34 cellular contexts compared by ENCODE assay signal in genomic region chr1:7754234-7754633, GRCh38. TPM values are rescaled to one million over a fixed set of nuclear protein-coding genes. Genes with fewer than 3 reads are reported as not detected.
A peak's percentile ranks its signal among the peaks of the same experiment; 100 is the strongest.
DNase-seq lines count a peak whose midpoint lies in the region; ATAC-seq, FAIRE-seq and TF ChIP-seq lines count a peak whose summit lies in the region.
"Had no signal": no experiment of that assay in that cellular context is flagged by ENCODE, and none has a peak within 500 bp of the region (broad histone marks: within the 10 kb centered on the region; RNA-seq: fewer than 3 reads in every experiment).

No MANE protein-coding gene starts in this region.

- H2AFZ ChIP-seq in MM.1S (ENCODE audit: low read length) (no peak overlapping the region), K562 (ENCODE audit: low read depth, low read length) (no peak overlapping the region)

- H3K27me3 ChIP-seq in MM.1S (replicated peaks; ENCODE audit: insufficient read depth, low read length) (peaks cover 94% of the 10 kb centered on the region), K562 (ENCODE audit: control insufficient read depth in 2 of 2, insufficient read depth in 2 of 2, low read length in 2 of 2) (peaks cover 17 to 32% of the 10 kb centered on the region in 2 experiments), mesendoderm (ENCODE audit: insufficient read depth, low read length, poor library complexity) (no peaks in the 10 kb centered on the region)
- H3K27me3 ChIP-seq: adrenal gland, esophagus squamous epithelium, suprapubic skin, upper lobe of right lung had no signal

- no peak overlapping the region for H2BK15ac ChIP-seq in mesendoderm (replicated peaks; ENCODE audit: low read depth)

- H3K18ac ChIP-seq in mesendoderm (ENCODE audit: low read length), result no peak overlapping the region

- H3K27ac ChIP-seq in MM.1S (ENCODE audit: low read length), result no peak overlapping the region
- no peak overlapping the region for H3K27ac ChIP-seq in K562 (ENCODE audit: extremely low read depth, low read depth, low read length)
- no peak overlapping the region for H3K27ac ChIP-seq in mesendoderm (ENCODE audit: low read depth, low read length)
- H3K27ac ChIP-seq: adrenal gland, esophagus squamous epithelium, lower lobe of right lung, suprapubic skin, upper lobe of right lung, VCaP had no signal

- 5% methylated on average over 3 of the region's 3 CpGs for WGBS in K562 (ENCODE audit: insufficient coverage, low coverage, missing lambda C conversion rate)
- no CpG with 5 or more reads among the region's 3 CpGs for WGBS in mesendoderm (ENCODE audit: extremely low coverage, insufficient coverage, low lambda C conversion rate)

- intact Hi-C loops in K562 (cut with micrococcal nuclease), result loop anchor here (5.0 kb wide), 1 partner anchor 148 kb away; no protein-coding TSS in a partner anchor

- FAIRE-seq in K562 (lab: Jason Lieb, UNC), result no peak
- FAIRE-seq: D721Med, endometrium, frontal cortex, H54, RCC 7860 had no signal

- TF ChIP-seq EP300 in K562 (IDR thresholded peaks at IDR 0.05; ENCODE audit: low read length), result no peak

- H4K8ac ChIP-seq in mesendoderm (ENCODE audit: low read depth, low read length), result no peak overlapping the region

- no peak overlapping the region for H3K4me3 Mint-ChIP-seq in activated CD4-positive, alpha-beta T cell treated with anti-CD3 and anti-CD28 coated beads, Interleukin-2, amount 10 ng/mL, durations not matched to agents 7 days and 5 days
- peak overlapping the region; percentile 19 for H3K4me3 Mint-ChIP-seq in natural killer cell treated with Interleukin-12 subunit alpha and Interleukin-12 subunit beta and Interleukin-15 and Interleukin-18, amount 100 ng/mL, for 72 hours
- no peak overlapping the region for H3K4me3 Mint-ChIP-seq in progenitor cell of endocrine pancreas (ENCODE audit: low read depth)
- H3K4me3 Mint-ChIP-seq: activated CD4-positive, alpha-beta T cell treated with anti-CD3 and anti-CD28 coated beads for 36 hours; activated T-cell treated with anti-CD3 and anti-CD28 coated beads, Interleukin-2, amount 50 U/mL, for 24 hours; CD4-positive, CD25-positive, alpha-beta regulatory T cell; central memory CD8-positive, alpha-beta T cell; dendritic cell treated with granulocyte-macrophage colony-stimulating factor and Interleukin-4, amounts not matched to agents 40 ng/mL and 50 ng/mL, for 4 days; stimulated activated naive B cell treated with anti-CD40 and anti-IgM and Interleukin-4, amounts not matched to agents 10 μg/mL and 1 μg/mL and 100 μg/mL, for 72 hours had no signal

- H3K9ac ChIP-seq in MM.1S (ENCODE audit: low read length) (no peak overlapping the region), K562 (ENCODE audit: insufficient read depth in 1 of 2, low read depth in 2 of 2, low read length in 2 of 2) (no peak overlapping the region), mesendoderm (ENCODE audit: low read length) (no peak overlapping the region)

- BruUV-seq in K562 (replicated peaks; lab: Mats Ljungman, UMichigan), result no TSS peak

- no peaks in the 10 kb centered on the region for H3K4me1 ChIP-seq in MM.1S (ENCODE audit: low read length)
- no peaks in the 10 kb centered on the region for H3K4me1 ChIP-seq in K562 (replicated peaks in 1 of 2; ENCODE audit: control insufficient read depth in 2 of 2, insufficient read depth in 2 of 2, low read length in 2 of 2)
- no peaks in the 10 kb centered on the region for H3K4me1 ChIP-seq in mesendoderm (ENCODE audit: control insufficient read depth, low read depth, low read length)

- H3K79me2 ChIP-seq in MM.1S (ENCODE audit: low read length), result no peaks in the 10 kb centered on the region
- no peaks in the 10 kb centered on the region for H3K79me2 ChIP-seq in K562 (ENCODE audit: control insufficient read depth, insufficient read depth, low read length)
- no peaks in the 10 kb centered on the region for H3K79me2 ChIP-seq in mesendoderm (ENCODE audit: control insufficient read depth, insufficient read depth, low read length)

- DNase-seq in activated CD4-positive, alpha-beta T cell treated with anti-CD3 and anti-CD28 coated beads, Interleukin-2, amount 10 ng/mL, durations not matched to agents 7 days and 5 days, result no peak
- no peak for DNase-seq in activated CD4-positive, alpha-beta T cell treated with anti-CD3 and anti-CD28 coated beads, Interleukin-2, amount 50 U/mL, for 1 hour
- no peak for DNase-seq in MM.1S
- DNase-seq in K562 (ENCODE audit: extremely low read depth in 1 of 4, low spot score in 3 of 4), result no peak
- DNase-seq in natural killer cell treated with Interleukin-12 subunit alpha and Interleukin-12 subunit beta and Interleukin-15 and Interleukin-18, amount 100 ng/mL, for 72 hours (ENCODE audit: low spot score), result no peak
- no peak for DNase-seq in progenitor cell of endocrine pancreas (ENCODE audit: low spot score, unreplicated experiment)
- no peak for DNase-seq in mesendoderm
- no peak for DNase-seq in NCI-H1048 (lab: John Stamatoyannopoulos, UW)
- DNase-seq: 8988T; activated CD4-positive, alpha-beta T cell treated with anti-CD3 and anti-CD28 coated beads for 36 hours; activated naive CD4-positive, alpha-beta T cell; activated T-cell treated with anti-CD3 and anti-CD28 coated beads, Interleukin-2, amount 50 U/mL, for 24 hours; adrenal gland; CD4-positive, CD25-positive, alpha-beta regulatory T cell; esophagus squamous epithelium; lower lobe of right lung; naive thymus-derived CD8-positive, alpha-beta T cell; NCI-H1436 treated with DMSO at 0.1 percent for 48 hours; NCI-H2081 treated with DMSO at 0.1 percent for 48 hours; NCI-H345; NCI-H69; SIG-M5; stimulated activated naive B cell treated with anti-CD40 and anti-IgM and Interleukin-4, amounts not matched to agents 10 μg/mL and 1 μg/mL and 100 μg/mL, for 72 hours; T1000; upper lobe of right lung had no signal

- no peaks in the 10 kb centered on the region for H3K9me1 ChIP-seq in K562 (ENCODE audit: control insufficient read depth, insufficient read depth, low read length)

- TF ChIP-seq RAD21 in K562 (CRISPR knock-in tag; conservative IDR thresholded peaks at IDR 0.05 in 1 of 2, IDR thresholded peaks at IDR 0.05 in 1 of 2), result no peak

- POLR2A ChIA-PET in activated CD4-positive, alpha-beta T cell treated with anti-CD3 and anti-CD28 coated beads, Interleukin-2, amount 10 ng/mL, durations not matched to agents 7 days and 5 days (lab: Charles Lee), result no interaction called here
- POLR2A ChIA-PET in K562 (lab: Yijun Ruan, JAX), result no interaction called here

- H3K27me3 Mint-ChIP-seq in activated CD4-positive, alpha-beta T cell treated with anti-CD3 and anti-CD28 coated beads, Interleukin-2, amount 10 ng/mL, durations not matched to agents 7 days and 5 days, result peaks cover 19% of the 10 kb centered on the region
- peaks cover 0 to 3% of the 10 kb centered on the region in 2 donors for H3K27me3 Mint-ChIP-seq in natural killer cell treated with Interleukin-12 subunit alpha and Interleukin-12 subunit beta and Interleukin-15 and Interleukin-18, amount 100 ng/mL, for 72 hours
- no peaks in the 10 kb centered on the region for H3K27me3 Mint-ChIP-seq in progenitor cell of endocrine pancreas
- H3K27me3 Mint-ChIP-seq: dendritic cell treated with granulocyte-macrophage colony-stimulating factor and Interleukin-4, amounts not matched to agents 40 ng/mL and 50 ng/mL, for 4 days; stimulated activated naive B cell treated with anti-CD40 and anti-IgM and Interleukin-4, amounts not matched to agents 10 μg/mL and 1 μg/mL and 100 μg/mL, for 72 hours had no signal

- H3K27ac Mint-ChIP-seq in activated CD4-positive, alpha-beta T cell treated with anti-CD3 and anti-CD28 coated beads, Interleukin-2, amount 10 ng/mL, durations not matched to agents 7 days and 5 days, result peak overlapping the region; percentile 22
- peak overlapping the region in 1 of 2 donors; percentile 48 for H3K27ac Mint-ChIP-seq in natural killer cell treated with Interleukin-12 subunit alpha and Interleukin-12 subunit beta and Interleukin-15 and Interleukin-18, amount 100 ng/mL, for 72 hours
- no peak overlapping the region for H3K27ac Mint-ChIP-seq in progenitor cell of endocrine pancreas
- H3K27ac Mint-ChIP-seq: activated CD4-positive, alpha-beta T cell treated with anti-CD3 and anti-CD28 coated beads for 36 hours; activated T-cell treated with anti-CD3 and anti-CD28 coated beads, Interleukin-2, amount 50 U/mL, for 24 hours; CD4-positive, CD25-positive, alpha-beta regulatory T cell; dendritic cell treated with granulocyte-macrophage colony-stimulating factor and Interleukin-4, amounts not matched to agents 40 ng/mL and 50 ng/mL, for 4 days; stimulated activated naive B cell treated with anti-CD40 and anti-IgM and Interleukin-4, amounts not matched to agents 10 μg/mL and 1 μg/mL and 100 μg/mL, for 72 hours had no signal

- no peaks in the 10 kb centered on the region for H3K9me2 ChIP-seq in MM.1S (replicated peaks; ENCODE audit: insufficient read depth, low read length)

- H3K36me3 ChIP-seq in MM.1S (replicated peaks; ENCODE audit: insufficient read depth, low read length), result no peaks in the 10 kb centered on the region
- no peaks in the 10 kb centered on the region for H3K36me3 ChIP-seq in K562 (ENCODE audit: control insufficient read depth, insufficient read depth, low read length)
- no peaks in the 10 kb centered on the region for H3K36me3 ChIP-seq in mesendoderm (ENCODE audit: control insufficient read depth, insufficient read depth, low read length)
- H3K36me3 ChIP-seq: adrenal gland, esophagus squamous epithelium, lower lobe of right lung, suprapubic skin, upper lobe of right lung had no signal

- no peaks in the 10 kb centered on the region for H3K9me3 Mint-ChIP-seq in activated CD4-positive, alpha-beta T cell treated with anti-CD3 and anti-CD28 coated beads, Interleukin-2, amount 10 ng/mL, durations not matched to agents 7 days and 5 days
- H3K9me3 Mint-ChIP-seq in natural killer cell treated with Interleukin-12 subunit alpha and Interleukin-12 subunit beta and Interleukin-15 and Interleukin-18, amount 100 ng/mL, for 72 hours, result no peaks in the 10 kb centered on the region
- H3K9me3 Mint-ChIP-seq in progenitor cell of endocrine pancreas (ENCODE audit: low read depth), result no peaks in the 10 kb centered on the region
- H3K9me3 Mint-ChIP-seq: activated T-cell treated with anti-CD3 and anti-CD28 coated beads, Interleukin-2, amount 50 U/mL, for 24 hours; CD4-positive, CD25-positive, alpha-beta regulatory T cell; central memory CD8-positive, alpha-beta T cell; dendritic cell treated with granulocyte-macrophage colony-stimulating factor and Interleukin-4, amounts not matched to agents 40 ng/mL and 50 ng/mL, for 4 days; naive thymus-derived CD8-positive, alpha-beta T cell; stimulated activated naive B cell treated with anti-CD40 and anti-IgM and Interleukin-4, amounts not matched to agents 10 μg/mL and 1 μg/mL and 100 μg/mL, for 72 hours had no signal

- no peak overlapping the region for H3K23ac ChIP-seq in mesendoderm (ENCODE audit: low read length)

- H3F3A ChIP-seq in MM.1S (ENCODE audit: insufficient read depth, low read length), result no peaks in the 10 kb centered on the region

- no peak overlapping the region for H3K56ac ChIP-seq in mesendoderm (ENCODE audit: low read length)

- in situ Hi-C loops in K562 (cut with MboI), result loop anchor here (5.0 kb wide), 1 partner anchor 82 kb away; no protein-coding TSS in a partner anchor

- H3K4ac ChIP-seq in mesendoderm (ENCODE audit: low read depth, low read length), result no peak overlapping the region

- TF ChIP-seq POLR2A in K562 (conservative IDR thresholded peaks at IDR 0.05), result no peak

- peaks cover 24% of the 10 kb centered on the region for H3K4me1 Mint-ChIP-seq in activated CD4-positive, alpha-beta T cell treated with anti-CD3 and anti-CD28 coated beads, Interleukin-2, amount 10 ng/mL, durations not matched to agents 7 days and 5 days
- H3K4me1 Mint-ChIP-seq in natural killer cell treated with Interleukin-12 subunit alpha and Interleukin-12 subunit beta and Interleukin-15 and Interleukin-18, amount 100 ng/mL, for 72 hours (ENCODE audit: low read depth in 2 of 2), result peaks cover 19% of the 10 kb centered on the region in 2 donors
- H3K4me1 Mint-ChIP-seq in progenitor cell of endocrine pancreas (ENCODE audit: low read depth), result peaks cover 12% of the 10 kb centered on the region

- no peaks in the 10 kb centered on the region for H3K79me1 ChIP-seq in mesendoderm (ENCODE audit: low read length)

- no peak overlapping the region for H2BK120ac ChIP-seq in mesendoderm (ENCODE audit: low read depth, low read length)

- no peak for ATAC-seq in K562
- ATAC-seq in natural killer cell treated with Interleukin-12 subunit alpha and Interleukin-12 subunit beta and Interleukin-15 and Interleukin-18, amount 100 ng/mL, for 72 hours, result no peak
- ATAC-seq: activated CD4-positive, alpha-beta T cell treated with anti-CD3 and anti-CD28 coated beads for 36 hours; lower lobe of right lung; naive thymus-derived CD8-positive, alpha-beta T cell; stimulated activated naive B cell treated with anti-CD40 and anti-IgM and Interleukin-4, amounts not matched to agents 10 μg/mL and 1 μg/mL and 100 μg/mL, for 72 hours had no signal

- no peaks in the 10 kb centered on the region for H3K9me3 ChIP-seq in MM.1S (replicated peaks; ENCODE audit: insufficient read depth, low read length)
- no peaks in the 10 kb centered on the region for H3K9me3 ChIP-seq in K562 (replicated peaks; ENCODE audit: control insufficient read depth, insufficient read depth, low read depth, low read length)
- H3K9me3 ChIP-seq: adrenal gland, esophagus squamous epithelium, lower lobe of right lung, suprapubic skin, upper lobe of right lung had no signal

- no peak overlapping the region for H2AK5ac ChIP-seq in mesendoderm (ENCODE audit: low read length)

- H4K20me1 ChIP-seq in MM.1S (ENCODE audit: insufficient read depth, low read length), result no peaks in the 10 kb centered on the region
- H4K20me1 ChIP-seq in K562 (replicated peaks; ENCODE audit: control insufficient read depth, insufficient read depth, low read length), result 0 out of 2 replicates have a peak, but pooled peaks cover 5% of the 10 kb centered on the region

- no peak overlapping the region for H3K4me3 ChIP-seq in MM.1S (ENCODE audit: low read length)
- H3K4me3 ChIP-seq in K562, result no peak overlapping the region
- no peak overlapping the region for H3K4me3 ChIP-seq in mesendoderm (ENCODE audit: low read length)
- H3K4me3 ChIP-seq: adrenal gland, esophagus squamous epithelium, lower lobe of right lung, suprapubic skin, upper lobe of right lung had no signal

- TF ChIP-seq CTCF in MM.1S (IDR thresholded peaks at IDR 0.05; ENCODE audit: low read length) (no peak), K562 (IDR thresholded peaks at IDR 0.05 in 2 of 3, conservative IDR thresholded peaks at IDR 0.05 in 1 of 3; ENCODE audit: insufficient read depth in 2 of 3, low read depth in 1 of 3, low read length in 3 of 3) (no peak), progenitor cell of endocrine pancreas (IDR thresholded peaks at IDR 0.05; ENCODE audit: unreplicated experiment) (no peak)

- H2BK5ac ChIP-seq in mesendoderm (ENCODE audit: low read length), result no peak overlapping the region

- CTCF ChIA-PET in activated CD4-positive, alpha-beta T cell treated with anti-CD3 and anti-CD28 coated beads, Interleukin-2, amount 10 ng/mL, durations not matched to agents 7 days and 5 days (lab: Charles Lee), result no interaction called here
- CTCF ChIA-PET in K562 (lab: Yijun Ruan, JAX; ENCODE audit: low intra/inter-chr PET ratio), result interaction anchor here (6.1 kb wide), 1 partner anchor 86 kb away, joined by 58 read pairs; no protein-coding TSS in a partner anchor

- H4K5ac ChIP-seq in mesendoderm (ENCODE audit: low read length), result no peak overlapping the region

- H3K4me2 ChIP-seq in MM.1S (ENCODE audit: low read depth, low read length) (peak overlapping the region; percentile 23; the same call in 1 of the 2 replicates), K562 (ENCODE audit: insufficient read depth, low read length) (no peak overlapping the region), mesendoderm (ENCODE audit: low read length) (no peak overlapping the region)

- no peaks in the 10 kb centered on the region for H3K36me3 Mint-ChIP-seq in activated CD4-positive, alpha-beta T cell treated with anti-CD3 and anti-CD28 coated beads, Interleukin-2, amount 10 ng/mL, durations not matched to agents 7 days and 5 days (ENCODE audit: low read depth)
- H3K36me3 Mint-ChIP-seq in natural killer cell treated with Interleukin-12 subunit alpha and Interleukin-12 subunit beta and Interleukin-15 and Interleukin-18, amount 100 ng/mL, for 72 hours, result no peaks in the 10 kb centered on the region
- peaks cover 5% of the 10 kb centered on the region for H3K36me3 Mint-ChIP-seq in progenitor cell of endocrine pancreas (ENCODE audit: insufficient read depth)
- H3K36me3 Mint-ChIP-seq: CD4-positive, CD25-positive, alpha-beta regulatory T cell; naive thymus-derived CD8-positive, alpha-beta T cell had no signal

RNA-seq across cellular contexts. Expression of gene VAMP3, which starts 16.9 kb away (rescaled TPM):
- total RNA-seq in activated CD4-positive, alpha-beta T cell treated with anti-CD3 and anti-CD28 coated beads, Interleukin-2, amount 10 ng/mL, durations not matched to agents 7 days and 5 days, result 10 to 100 TPM; 38.2 to 41.0 TPM
- total RNA-seq in K562 (2011; cell fraction: chromatin; rRNA removed; ENCODE audit: low replicate concordance), result 24.9 and 56.1 TPM in 2 replicates
- 24.0 and 34.6 TPM in 2 replicates for total RNA-seq in K562 (2011; cell fraction: nucleolus; rRNA removed)
- 40.5 and 49.5 TPM in 2 replicates for total RNA-seq in K562 (2011; cell fraction: nucleoplasm; rRNA removed)
- total RNA-seq in K562 (2014; rRNA removed), result 31.9 and 39.4 TPM in 2 replicates
- 58.0 and 64.7 TPM in 2 replicates for total RNA-seq in K562 (2014; rRNA removed; fragmentation: Illumina TruSeq; extraction: Trizol)
- total RNA-seq in K562 (2015; rRNA removed; fragmentation: Illumina TruSeq; extraction: Trizol), result 53.9 and 61.4 TPM in 2 replicates
- total RNA-seq in K562 (2021), result 47.5 and 48.3 TPM in 2 replicates
- 68.8 and 71.3 TPM in 2 replicates for polyA plus RNA-seq in K562 (2011; rRNA removed)
- polyA plus RNA-seq in K562 (2011; cell fraction: cytosol; rRNA removed), result 22.2 and 44.4 TPM in 2 replicates
- polyA plus RNA-seq in K562 (2011; cell fraction: nucleus; rRNA removed), result 30.6 and 47.7 TPM in 2 replicates
- polyA plus RNA-seq in K562 (2012), result 34.8 and 38.3 TPM in 2 replicates
- polyA plus RNA-seq in K562 (2014; fragmentation: Illumina TruSeq; extraction: Trizol), result 52.3 and 61.3 TPM in 2 replicates
- 10 to 100 TPM; 27.1 to 43.2 TPM for polyA plus RNA-seq in K562 (2014; fragmentation: Nextera tagmentation; extraction: Ambion mirVana)
- 39.1 and 45.2 TPM in 2 replicates for polyA plus RNA-seq in K562 (2014; rRNA removed)
- polyA minus RNA-seq in K562 (2011; rRNA and poly(A)+ RNA removed), result 51.4 and 53.4 TPM in 2 replicates
- 27.1 and 29.0 TPM in 2 replicates for polyA minus RNA-seq in K562 (2011; cell fraction: cytosol; rRNA and poly(A)+ RNA removed)
- 13.9 and 26.5 TPM in 2 replicates for polyA minus RNA-seq in K562 (2011; cell fraction: nucleus; rRNA and poly(A)+ RNA removed)
- 10 to 100 TPM; 30.0 to 31.9 TPM for total RNA-seq in natural killer cell treated with Interleukin-12 subunit alpha and Interleukin-12 subunit beta and Interleukin-15 and Interleukin-18, amount 100 ng/mL, for 72 hours
- 76.4 and 82.5 TPM in 2 replicates for total RNA-seq in progenitor cell of endocrine pancreas
- polyA plus RNA-seq in mesendoderm (2013, experiment 1 of 2), result 44.8 TPM
- 44.3 TPM for polyA plus RNA-seq in mesendoderm (2013, experiment 2 of 2)

RNA-seq across cellular contexts. Expression of gene PER3, which starts 29.9 kb away (rescaled TPM):
- 1 to 10 TPM; 1.6 to 2.1 TPM for total RNA-seq in activated CD4-positive, alpha-beta T cell treated with anti-CD3 and anti-CD28 coated beads, Interleukin-2, amount 10 ng/mL, durations not matched to agents 7 days and 5 days
- 15.2 and 32.2 TPM in 2 replicates for total RNA-seq in K562 (2011; cell fraction: chromatin; rRNA removed; ENCODE audit: low replicate concordance)
- total RNA-seq in K562 (2011; cell fraction: nucleolus; rRNA removed), result 6.7 and 10.0 TPM in 2 replicates
- total RNA-seq in K562 (2011; cell fraction: nucleoplasm; rRNA removed), result 16.4 and 18.2 TPM in 2 replicates
- 11.9 and 12.9 TPM in 2 replicates for total RNA-seq in K562 (2014; rRNA removed)
- 18.4 and 19.7 TPM in 2 replicates for total RNA-seq in K562 (2014; rRNA removed; fragmentation: Illumina TruSeq; extraction: Trizol)
- 14.1 and 14.2 TPM in 2 replicates for total RNA-seq in K562 (2015; rRNA removed; fragmentation: Illumina TruSeq; extraction: Trizol)
- 15.7 and 16.8 TPM in 2 replicates for total RNA-seq in K562 (2021)
- 18.9 and 22.5 TPM in 2 replicates for polyA plus RNA-seq in K562 (2011; rRNA removed)
- polyA plus RNA-seq in K562 (2011; cell fraction: cytosol; rRNA removed), result 13.3 and 14.8 TPM in 2 replicates
- polyA plus RNA-seq in K562 (2011; cell fraction: nucleus; rRNA removed), result 8.9 and 10.3 TPM in 2 replicates
- polyA plus RNA-seq in K562 (2012), result 8.3 and 8.9 TPM in 2 replicates
- polyA plus RNA-seq in K562 (2014; fragmentation: Illumina TruSeq; extraction: Trizol), result 16.3 and 18.7 TPM in 2 replicates
- polyA plus RNA-seq in K562 (2014; fragmentation: Nextera tagmentation; extraction: Ambion mirVana), result 10 to 100 TPM; 12.0 to 14.6 TPM
- 14.0 and 16.5 TPM in 2 replicates for polyA plus RNA-seq in K562 (2014; rRNA removed)
- polyA minus RNA-seq in K562 (2011; rRNA and poly(A)+ RNA removed), result 28.5 and 35.0 TPM in 2 replicates
- 12.8 and 15.0 TPM in 2 replicates for polyA minus RNA-seq in K562 (2011; cell fraction: cytosol; rRNA and poly(A)+ RNA removed)
- 5.7 and 9.9 TPM in 2 replicates for polyA minus RNA-seq in K562 (2011; cell fraction: nucleus; rRNA and poly(A)+ RNA removed)
- 1 to 10 TPM; 1.6 to 3.7 TPM for total RNA-seq in natural killer cell treated with Interleukin-12 subunit alpha and Interleukin-12 subunit beta and Interleukin-15 and Interleukin-18, amount 100 ng/mL, for 72 hours
- total RNA-seq in progenitor cell of endocrine pancreas, result 2.6 and 2.9 TPM in 2 replicates
- polyA plus RNA-seq in mesendoderm (2013, experiment 1 of 2), result 2.6 TPM
- 2.6 TPM for polyA plus RNA-seq in mesendoderm (2013, experiment 2 of 2)
